1 cellular context compared by ENCODE assay signal in the genomic region with DNA sequence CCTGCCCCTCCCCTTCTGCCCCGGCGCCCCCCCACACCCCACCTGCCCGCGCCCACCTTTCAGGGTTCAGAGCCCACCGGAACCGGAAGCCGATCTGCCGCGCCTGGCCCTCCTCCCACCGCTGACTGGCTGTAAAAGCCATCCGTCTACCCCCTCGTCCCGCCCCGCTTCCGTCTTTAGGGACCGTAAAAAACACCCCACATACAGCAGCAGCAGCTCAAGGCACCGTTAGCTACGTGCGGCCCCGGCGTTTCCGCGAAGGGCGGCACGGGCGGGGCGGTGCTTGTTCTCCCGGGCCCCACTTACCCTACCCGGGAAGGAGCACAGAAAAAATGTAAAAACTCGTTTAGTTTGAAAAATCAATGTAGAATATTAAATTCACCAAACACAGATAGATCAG.
A peak's percentile ranks its signal among the peaks of the same experiment; 100 is the strongest.
TF ChIP-seq lines count a peak whose summit lies in the region.

Gene MRPL28 (minus strand): TSS at position 96 of the 400 bp plus-strand sequence. CDS start 320 bp downstream, outside the sequence.

TF ChIP-seq in K562, 482 proteins besides CTCF, POLR2A, EP300 and RAD21 (continued from another document and continues in another):
- TF ChIP-seq, protein P1, sequence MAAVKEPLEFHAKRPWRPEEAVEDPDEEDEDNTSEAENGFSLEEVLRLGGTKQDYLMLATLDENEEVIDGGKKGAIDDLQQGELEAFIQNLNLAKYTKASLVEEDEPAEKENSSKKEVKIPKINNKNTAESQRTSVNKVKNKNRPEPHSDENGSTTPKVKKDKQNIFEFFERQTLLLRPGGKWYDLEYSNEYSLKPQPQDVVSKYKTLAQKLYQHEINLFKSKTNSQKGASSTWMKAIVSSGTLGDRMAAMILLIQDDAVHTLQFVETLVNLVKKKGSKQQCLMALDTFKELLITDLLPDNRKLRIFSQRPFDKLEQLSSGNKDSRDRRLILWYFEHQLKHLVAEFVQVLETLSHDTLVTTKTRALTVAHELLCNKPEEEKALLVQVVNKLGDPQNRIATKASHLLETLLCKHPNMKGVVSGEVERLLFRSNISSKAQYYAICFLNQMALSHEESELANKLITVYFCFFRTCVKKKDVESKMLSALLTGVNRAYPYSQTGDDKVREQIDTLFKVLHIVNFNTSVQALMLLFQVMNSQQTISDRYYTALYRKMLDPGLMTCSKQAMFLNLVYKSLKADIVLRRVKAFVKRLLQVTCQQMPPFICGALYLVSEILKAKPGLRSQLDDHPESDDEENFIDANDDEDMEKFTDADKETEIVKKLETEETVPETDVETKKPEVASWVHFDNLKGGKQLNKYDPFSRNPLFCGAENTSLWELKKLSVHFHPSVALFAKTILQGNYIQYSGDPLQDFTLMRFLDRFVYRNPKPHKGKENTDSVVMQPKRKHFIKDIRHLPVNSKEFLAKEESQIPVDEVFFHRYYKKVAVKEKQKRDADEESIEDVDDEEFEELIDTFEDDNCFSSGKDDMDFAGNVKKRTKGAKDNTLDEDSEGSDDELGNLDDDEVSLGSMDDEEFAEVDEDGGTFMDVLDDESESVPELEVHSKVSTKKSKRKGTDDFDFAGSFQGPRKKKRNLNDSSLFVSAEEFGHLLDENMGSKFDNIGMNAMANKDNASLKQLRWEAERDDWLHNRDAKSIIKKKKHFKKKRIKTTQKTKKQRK (IDR thresholded peaks at IDR 0.05; ENCODE audit: borderline replicate concordance, low read depth, low read length) = peak; percentile 62; the same call in 1 of the 2 replicates
- no peak for TF ChIP-seq BRF2 (IDR thresholded peaks at IDR 0.05; ENCODE audit: borderline replicate concordance, insufficient read depth, insufficient read length)
- no peak for TF ChIP-seq KAT2B (IDR thresholded peaks at IDR 0.05; ENCODE audit: low read depth, low read length)
- TF ChIP-seq MAFG (tag; conservative IDR thresholded peaks at IDR 0.05) = no peak
- TF ChIP-seq NR2C2 (CRISPR knock-in tag; IDR thresholded peaks at IDR 0.05) = no peak
- peak; percentile 85 for TF ChIP-seq NR2C2 (tag; IDR thresholded peaks at IDR 0.05)
- peak in 1 of 2 experiments; percentile 11 for TF ChIP-seq E2F6 (IDR thresholded peaks at IDR 0.05; ENCODE audit: borderline replicate concordance in 1 of 2, extremely low read depth in 1 of 2, insufficient read depth in 1 of 2, insufficient read length in 1 of 2, low read depth in 1 of 2, low read length in 1 of 2, poor library complexity in 1 of 2, severe bottlenecking in 1 of 2)
- peak; percentile 88 for TF ChIP-seq NR2C1 (IDR thresholded peaks at IDR 0.05)
- TF ChIP-seq NR2C1 (tag; IDR thresholded peaks at IDR 0.05) = peak; percentile 87
- peak; percentile 63; the same call in 1 of the 2 replicates for TF ChIP-seq TFAP4 (CRISPR knock-in tag; IDR thresholded peaks at IDR 0.05; ENCODE audit: borderline replicate concordance)
- 0 out of 2 replicates have a peak, but pooled peaks have one; percentile 5 for TF ChIP-seq JUN (IDR thresholded peaks at IDR 0.05; ENCODE audit: borderline replicate concordance, low read depth, low read length)
- TF ChIP-seq JUN (CRISPR knock-in tag; IDR thresholded peaks at IDR 0.05; ENCODE audit: borderline replicate concordance) = no peak
- peak; percentile 71 for TF ChIP-seq CXXC5 (CRISPR knock-in tag; IDR thresholded peaks at IDR 0.05)
- no peak for TF ChIP-seq BRD4 (IDR thresholded peaks at IDR 0.05)
- TF ChIP-seq GABPA (tag; conservative IDR thresholded peaks at IDR 0.05; ENCODE audit: low read depth) = peak; percentile 94
- TF ChIP-seq SIRT6 (IDR thresholded peaks at IDR 0.05; ENCODE audit: low read depth, low read length) = no peak
- TF ChIP-seq, protein P2, sequence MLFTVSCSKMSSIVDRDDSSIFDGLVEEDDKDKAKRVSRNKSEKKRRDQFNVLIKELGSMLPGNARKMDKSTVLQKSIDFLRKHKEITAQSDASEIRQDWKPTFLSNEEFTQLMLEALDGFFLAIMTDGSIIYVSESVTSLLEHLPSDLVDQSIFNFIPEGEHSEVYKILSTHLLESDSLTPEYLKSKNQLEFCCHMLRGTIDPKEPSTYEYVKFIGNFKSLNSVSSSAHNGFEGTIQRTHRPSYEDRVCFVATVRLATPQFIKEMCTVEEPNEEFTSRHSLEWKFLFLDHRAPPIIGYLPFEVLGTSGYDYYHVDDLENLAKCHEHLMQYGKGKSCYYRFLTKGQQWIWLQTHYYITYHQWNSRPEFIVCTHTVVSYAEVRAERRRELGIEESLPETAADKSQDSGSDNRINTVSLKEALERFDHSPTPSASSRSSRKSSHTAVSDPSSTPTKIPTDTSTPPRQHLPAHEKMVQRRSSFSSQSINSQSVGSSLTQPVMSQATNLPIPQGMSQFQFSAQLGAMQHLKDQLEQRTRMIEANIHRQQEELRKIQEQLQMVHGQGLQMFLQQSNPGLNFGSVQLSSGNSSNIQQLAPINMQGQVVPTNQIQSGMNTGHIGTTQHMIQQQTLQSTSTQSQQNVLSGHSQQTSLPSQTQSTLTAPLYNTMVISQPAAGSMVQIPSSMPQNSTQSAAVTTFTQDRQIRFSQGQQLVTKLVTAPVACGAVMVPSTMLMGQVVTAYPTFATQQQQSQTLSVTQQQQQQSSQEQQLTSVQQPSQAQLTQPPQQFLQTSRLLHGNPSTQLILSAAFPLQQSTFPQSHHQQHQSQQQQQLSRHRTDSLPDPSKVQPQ (CRISPR knock-in tag; IDR thresholded peaks at IDR 0.05; ENCODE audit: borderline replicate concordance) = no peak
- TF ChIP-seq CREB1 (IDR thresholded peaks at IDR 0.05) = peak; percentile 43; the same call in 1 of the 2 replicates
- peak; percentile 60; the same call in 1 of the 2 replicates for TF ChIP-seq CREB1 (CRISPR knock-in tag; IDR thresholded peaks at IDR 0.05)
- TF ChIP-seq ZC3H11A (IDR thresholded peaks at IDR 0.05; ENCODE audit: low read depth, low read length) = no peak
- TF ChIP-seq HNRNPLL (IDR thresholded peaks at IDR 0.05; ENCODE audit: low read depth, low read length, poor library complexity, severe bottlenecking) = peak; percentile 91
- TF ChIP-seq RB1 (IDR thresholded peaks at IDR 0.05; ENCODE audit: low read depth) = peak; percentile 69; the same call in 1 of the 2 replicates
- peak; percentile 98 for TF ChIP-seq POLR2AphosphoS2 (IDR thresholded peaks at IDR 0.05; ENCODE audit: low read length)
- no peak for TF ChIP-seq SMARCB1 (IDR thresholded peaks at IDR 0.05; ENCODE audit: insufficient read length, low read depth)
- peak; percentile 86 for TF ChIP-seq SP1 (CRISPR knock-in tag; IDR thresholded peaks at IDR 0.05)
- TF ChIP-seq ZBTB12 (CRISPR knock-in tag; IDR thresholded peaks at IDR 0.05) = no peak
- TF ChIP-seq MNT (conservative IDR thresholded peaks at IDR 0.05) = peak in 1 of 2 experiments; percentile 48; a peak in 2 of 4 replicates
- TF ChIP-seq, protein P3, sequence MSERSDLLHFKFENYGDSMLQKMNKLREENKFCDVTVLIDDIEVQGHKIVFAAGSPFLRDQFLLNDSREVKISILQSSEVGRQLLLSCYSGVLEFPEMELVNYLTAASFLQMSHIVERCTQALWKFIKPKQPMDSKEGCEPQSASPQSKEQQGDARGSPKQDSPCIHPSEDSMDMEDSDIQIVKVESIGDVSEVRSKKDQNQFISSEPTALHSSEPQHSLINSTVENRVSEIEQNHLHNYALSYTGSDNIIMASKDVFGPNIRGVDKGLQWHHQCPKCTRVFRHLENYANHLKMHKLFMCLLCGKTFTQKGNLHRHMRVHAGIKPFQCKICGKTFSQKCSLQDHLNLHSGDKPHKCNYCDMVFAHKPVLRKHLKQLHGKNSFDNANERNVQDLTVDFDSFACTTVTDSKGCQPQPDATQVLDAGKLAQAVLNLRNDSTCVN (CRISPR knock-in tag; IDR thresholded peaks at IDR 0.05) = no peak
- TF ChIP-seq CREB3L1 (IDR thresholded peaks at IDR 0.05; ENCODE audit: borderline replicate concordance, low read depth) = no peak
- TF ChIP-seq ZNF316 (IDR thresholded peaks at IDR 0.05) = no peak
- TF ChIP-seq YY1 (IDR thresholded peaks at IDR 0.05; ENCODE audit: borderline replicate concordance in 1 of 3, control insufficient read depth in 1 of 3, extremely low read depth in 1 of 3, insufficient read depth in 3 of 3, insufficient read length in 1 of 3, insufficient replicate concordance in 2 of 3, low read depth in 1 of 3, low read length in 2 of 3) = peak in 2 of 3 experiments; percentile 55 to 78
- TF ChIP-seq XRCC5 (IDR thresholded peaks at IDR 0.05; ENCODE audit: low read depth, low read length) = peak; percentile 36; the same call in 1 of the 2 replicates
- peak; percentile 52; the same call in 1 of the 2 replicates for TF ChIP-seq TOE1 (IDR thresholded peaks at IDR 0.05; ENCODE audit: borderline replicate concordance)
- no peak for TF ChIP-seq TOE1 (CRISPR knock-in tag; IDR thresholded peaks at IDR 0.05; ENCODE audit: borderline replicate concordance, low read depth)
- peak; percentile 61; the same call in 1 of the 2 replicates for TF ChIP-seq ETV1 (tag; conservative IDR thresholded peaks at IDR 0.05; ENCODE audit: low read depth)
- TF ChIP-seq HBP1 (CRISPR knock-in tag; IDR thresholded peaks at IDR 0.05) = no peak
- TF ChIP-seq MYNN (IDR thresholded peaks at IDR 0.05) = 0 out of 2 replicates have a peak, but pooled peaks have one; percentile 58
- no peak for TF ChIP-seq MYNN (CRISPR knock-in tag; IDR thresholded peaks at IDR 0.05)
- peak; percentile 73; the same call in 1 of the 2 replicates for TF ChIP-seq CBX1 (IDR thresholded peaks at IDR 0.05; ENCODE audit: low read depth)
- no peak for TF ChIP-seq HMBOX1 (IDR thresholded peaks at IDR 0.05)
- no peak for TF ChIP-seq KLF1 (tag; IDR thresholded peaks at IDR 0.05)
- TF ChIP-seq GATAD2B (IDR thresholded peaks at IDR 0.05; ENCODE audit: borderline replicate concordance) = 0 out of 2 replicates have a peak, but pooled peaks have one; percentile 65
- peak; percentile 96 for TF ChIP-seq NFYB (IDR thresholded peaks at IDR 0.05; ENCODE audit: extremely low read depth, insufficient read length)
